ENCODE assay signal across 11 cellular contexts in genomic region chr9:130837644-130838043, GRCh38. TPM values are rescaled to one million over a fixed set of nuclear protein-coding genes. Genes with fewer than 3 reads are reported as not detected.
A peak's percentile ranks its signal among the peaks of the same experiment; 100 is the strongest.
DNase-seq lines count a peak whose midpoint lies in the region; ATAC-seq, FAIRE-seq and TF ChIP-seq lines count a peak whose summit lies in the region.
"Had no signal": no experiment of that assay in that cellular context is flagged by ENCODE, and none has a peak within 500 bp of the region (broad histone marks: within the 10 kb centered on the region; RNA-seq: fewer than 3 reads in every experiment).

No MANE protein-coding gene starts in this region.

- FAIRE-seq in GM19239 (lab: Jason Lieb, UNC) = no peak

- H3K4me3 Mint-ChIP-seq in nephron progenitor cell = peak overlapping the region; percentile 98
- no peak overlapping the region for H3K4me3 Mint-ChIP-seq in effector memory CD8-positive, alpha-beta T cell

- no peaks in the 10 kb centered on the region for H3K9me3 Mint-ChIP-seq in nephron progenitor cell
- H3K9me3 Mint-ChIP-seq in effector memory CD8-positive, alpha-beta T cell = no peaks in the 10 kb centered on the region
- H3K9me3 Mint-ChIP-seq: immature natural killer cell had no signal

- intact Hi-C loops in left ventricle myocardium inferior (cut with micrococcal nuclease) (no loop called here), Right ventricle myocardium superior (cut with DNase I) (no loop called here), vagina (cut with DNase I) (no loop called here)

- H3K36me3 ChIP-seq in left ventricle myocardium inferior (no peaks in the 10 kb centered on the region), vagina (no peaks in the 10 kb centered on the region)

- H3K36me3 Mint-ChIP-seq in nephron progenitor cell (ENCODE audit: low read depth) = no peaks in the 10 kb centered on the region
- peaks cover 23% of the 10 kb centered on the region for H3K36me3 Mint-ChIP-seq in effector memory CD8-positive, alpha-beta T cell (ENCODE audit: insufficient read depth)
- H3K36me3 Mint-ChIP-seq: immature natural killer cell had no signal

- no peak for TF ChIP-seq CTCF in left ventricle myocardium inferior (IDR thresholded peaks at IDR 0.05; ENCODE audit: borderline replicate concordance)
- no peak for TF ChIP-seq CTCF in nephron progenitor cell (IDR thresholded peaks at IDR 0.05)
- no peak for TF ChIP-seq CTCF in vagina (IDR thresholded peaks at IDR 0.05)

- no peaks in the 10 kb centered on the region for H3K27me3 Mint-ChIP-seq in nephron progenitor cell (ENCODE audit: low read depth, poor library complexity)
- no peaks in the 10 kb centered on the region for H3K27me3 Mint-ChIP-seq in effector memory CD8-positive, alpha-beta T cell

- H3K4me3 ChIP-seq in left ventricle myocardium inferior (peak overlapping the region; percentile 77), vagina (peak overlapping the region; percentile 73 to 77)

- H3K27ac ChIP-seq in left ventricle myocardium inferior (replicated peaks) (peak overlapping the region; percentile 96), vagina (peak overlapping the region; percentile 91)

- no peaks in the 10 kb centered on the region for H3K27me3 ChIP-seq in left ventricle myocardium inferior (ENCODE audit: low read depth)
- H3K27me3 ChIP-seq in vagina = no peaks in the 10 kb centered on the region

- no peak overlapping the region for H3K27ac Mint-ChIP-seq in nephron progenitor cell
- no peak overlapping the region for H3K27ac Mint-ChIP-seq in effector memory CD8-positive, alpha-beta T cell

- no peak for TF ChIP-seq POLR2A in vagina (IDR thresholded peaks at IDR 0.05)

- DNase-seq in left ventricle myocardium inferior (no peak), Right ventricle myocardium superior (no peak), dermis blood vessel endothelial cell (peak; percentile 37), nephron progenitor cell (no peak), vagina (ENCODE audit: extremely low spot score in 2 of 2) (no peak), GM19239 (ENCODE audit: insufficient read length, low spot score) (no peak), inferior parietal cortex (ENCODE audit: extremely low spot score) (no peak)
- DNase-seq in effector memory CD8-positive, alpha-beta T cell = no peak
- DNase-seq: immature natural killer cell, NCI-H1694 treated with DMSO at 0.1 percent for 48 hours had no signal

- no peaks in the 10 kb centered on the region for H3K9me3 ChIP-seq in left ventricle myocardium inferior (replicated peaks)
- H3K9me3 ChIP-seq in vagina = no peaks in the 10 kb centered on the region

- no peak for ATAC-seq in Right ventricle myocardium superior (ENCODE audit: poor library complexity)
- no peak for ATAC-seq in effector memory CD8-positive, alpha-beta T cell (replicated peaks)

- H3K4me1 Mint-ChIP-seq in nephron progenitor cell = peaks cover 84% of the 10 kb centered on the region
- peaks cover 28 to 52% of the 10 kb centered on the region in 2 donors for H3K4me1 Mint-ChIP-seq in effector memory CD8-positive, alpha-beta T cell (ENCODE audit: low read depth in 2 of 2)

- peaks cover 97% of the 10 kb centered on the region for H3K4me1 ChIP-seq in left ventricle myocardium inferior
- peaks cover 67% of the 10 kb centered on the region for H3K4me1 ChIP-seq in vagina

RNA-seq across cellular contexts. Expression of gene ABL1, which starts 2.6 kb away (rescaled TPM):
- total RNA-seq in left ventricle myocardium inferior = 30.7 TPM
- 31.5 TPM for total RNA-seq in Right ventricle myocardium superior
- 42.5 and 68.7 TPM in 2 replicates for total RNA-seq in dermis blood vessel endothelial cell
- total RNA-seq in vagina = 68.5 TPM

RNA-seq across cellular contexts. Expression of gene QRFP, which starts 59.0 kb away (rescaled TPM):
- total RNA-seq in left ventricle myocardium inferior (not detected), Right ventricle myocardium superior (not detected), dermis blood vessel endothelial cell (not detected in 2 replicates), vagina (not detected)
- total RNA-seq: pulmonary artery endothelial cell had no signal
